In genomic region chr9:21031091-21031817, GRCh38 we compare ENCODE assay signal across 2 cellular contexts.
TF ChIP-seq lines count a peak whose summit lies in the region.

Gene HACD4, minus strand, starts transcription at chr9:21031640. Its CDS starts 50 bp downstream, at chr9:21031590.

TF ChIP-seq in liver, 16 proteins besides CTCF, POLR2A, EP300 and RAD21 (continued from another document):
- TF ChIP-seq, protein P1, sequence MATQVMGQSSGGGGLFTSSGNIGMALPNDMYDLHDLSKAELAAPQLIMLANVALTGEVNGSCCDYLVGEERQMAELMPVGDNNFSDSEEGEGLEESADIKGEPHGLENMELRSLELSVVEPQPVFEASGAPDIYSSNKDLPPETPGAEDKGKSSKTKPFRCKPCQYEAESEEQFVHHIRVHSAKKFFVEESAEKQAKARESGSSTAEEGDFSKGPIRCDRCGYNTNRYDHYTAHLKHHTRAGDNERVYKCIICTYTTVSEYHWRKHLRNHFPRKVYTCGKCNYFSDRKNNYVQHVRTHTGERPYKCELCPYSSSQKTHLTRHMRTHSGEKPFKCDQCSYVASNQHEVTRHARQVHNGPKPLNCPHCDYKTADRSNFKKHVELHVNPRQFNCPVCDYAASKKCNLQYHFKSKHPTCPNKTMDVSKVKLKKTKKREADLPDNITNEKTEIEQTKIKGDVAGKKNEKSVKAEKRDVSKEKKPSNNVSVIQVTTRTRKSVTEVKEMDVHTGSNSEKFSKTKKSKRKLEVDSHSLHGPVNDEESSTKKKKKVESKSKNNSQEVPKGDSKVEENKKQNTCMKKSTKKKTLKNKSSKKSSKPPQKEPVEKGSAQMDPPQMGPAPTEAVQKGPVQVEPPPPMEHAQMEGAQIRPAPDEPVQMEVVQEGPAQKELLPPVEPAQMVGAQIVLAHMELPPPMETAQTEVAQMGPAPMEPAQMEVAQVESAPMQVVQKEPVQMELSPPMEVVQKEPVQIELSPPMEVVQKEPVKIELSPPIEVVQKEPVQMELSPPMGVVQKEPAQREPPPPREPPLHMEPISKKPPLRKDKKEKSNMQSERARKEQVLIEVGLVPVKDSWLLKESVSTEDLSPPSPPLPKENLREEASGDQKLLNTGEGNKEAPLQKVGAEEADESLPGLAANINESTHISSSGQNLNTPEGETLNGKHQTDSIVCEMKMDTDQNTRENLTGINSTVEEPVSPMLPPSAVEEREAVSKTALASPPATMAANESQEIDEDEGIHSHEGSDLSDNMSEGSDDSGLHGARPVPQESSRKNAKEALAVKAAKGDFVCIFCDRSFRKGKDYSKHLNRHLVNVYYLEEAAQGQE (IDR thresholded peaks at IDR 0.05): no peak
- TF ChIP-seq RXRA (IDR thresholded peaks at IDR 0.05): no peak
- TF ChIP-seq, protein P2, sequence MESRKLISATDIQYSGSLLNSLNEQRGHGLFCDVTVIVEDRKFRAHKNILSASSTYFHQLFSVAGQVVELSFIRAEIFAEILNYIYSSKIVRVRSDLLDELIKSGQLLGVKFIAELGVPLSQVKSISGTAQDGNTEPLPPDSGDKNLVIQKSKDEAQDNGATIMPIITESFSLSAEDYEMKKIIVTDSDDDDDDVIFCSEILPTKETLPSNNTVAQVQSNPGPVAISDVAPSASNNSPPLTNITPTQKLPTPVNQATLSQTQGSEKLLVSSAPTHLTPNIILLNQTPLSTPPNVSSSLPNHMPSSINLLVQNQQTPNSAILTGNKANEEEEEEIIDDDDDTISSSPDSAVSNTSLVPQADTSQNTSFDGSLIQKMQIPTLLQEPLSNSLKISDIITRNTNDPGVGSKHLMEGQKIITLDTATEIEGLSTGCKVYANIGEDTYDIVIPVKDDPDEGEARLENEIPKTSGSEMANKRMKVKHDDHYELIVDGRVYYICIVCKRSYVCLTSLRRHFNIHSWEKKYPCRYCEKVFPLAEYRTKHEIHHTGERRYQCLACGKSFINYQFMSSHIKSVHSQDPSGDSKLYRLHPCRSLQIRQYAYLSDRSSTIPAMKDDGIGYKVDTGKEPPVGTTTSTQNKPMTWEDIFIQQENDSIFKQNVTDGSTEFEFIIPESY (IDR thresholded peaks at IDR 0.05): no peak
- TF ChIP-seq, protein P3, sequence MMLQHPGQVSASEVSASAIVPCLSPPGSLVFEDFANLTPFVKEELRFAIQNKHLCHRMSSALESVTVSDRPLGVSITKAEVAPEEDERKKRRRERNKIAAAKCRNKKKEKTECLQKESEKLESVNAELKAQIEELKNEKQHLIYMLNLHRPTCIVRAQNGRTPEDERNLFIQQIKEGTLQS (IDR thresholded peaks at IDR 0.05): no peak
- no peak for TF ChIP-seq HNF4G (IDR thresholded peaks at IDR 0.05)
- TF ChIP-seq, protein P4, sequence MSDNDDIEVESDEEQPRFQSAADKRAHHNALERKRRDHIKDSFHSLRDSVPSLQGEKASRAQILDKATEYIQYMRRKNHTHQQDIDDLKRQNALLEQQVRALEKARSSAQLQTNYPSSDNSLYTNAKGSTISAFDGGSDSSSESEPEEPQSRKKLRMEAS (IDR thresholded peaks at IDR 0.05): no peak
- TF ChIP-seq NR2F2 (IDR thresholded peaks at IDR 0.05): no peak
- TF ChIP-seq TAF1 (conservative IDR thresholded peaks at IDR 0.05): no peak
- no peak for TF ChIP-seq EGR1 (IDR thresholded peaks at IDR 0.05; ENCODE audit: low read depth in 2 of 2)

TF ChIP-seq in HepG2, 621 proteins besides CTCF, POLR2A, EP300 and RAD21 (continued from another document):
- no peak for TF ChIP-seq THAP8 (CRISPR knock-in tag; IDR thresholded peaks at IDR 0.05; ENCODE audit: borderline replicate concordance)
- no peak for TF ChIP-seq ZMYM3 (CRISPR knock-in tag; IDR thresholded peaks at IDR 0.05)
- TF ChIP-seq ZBTB2 (CRISPR knock-in tag; IDR thresholded peaks at IDR 0.05; ENCODE audit: low read depth): no peak
- TF ChIP-seq RBFOX2 (IDR thresholded peaks at IDR 0.05; ENCODE audit: low read depth, low read length): no peak
- no peak for TF ChIP-seq RARA (CRISPR knock-in tag; IDR thresholded peaks at IDR 0.05)
- no peak for TF ChIP-seq ZNF777 (CRISPR knock-in tag; IDR thresholded peaks at IDR 0.05)
- TF ChIP-seq SIX4 (CRISPR knock-in tag; IDR thresholded peaks at IDR 0.05): no peak
- TF ChIP-seq, protein P5, sequence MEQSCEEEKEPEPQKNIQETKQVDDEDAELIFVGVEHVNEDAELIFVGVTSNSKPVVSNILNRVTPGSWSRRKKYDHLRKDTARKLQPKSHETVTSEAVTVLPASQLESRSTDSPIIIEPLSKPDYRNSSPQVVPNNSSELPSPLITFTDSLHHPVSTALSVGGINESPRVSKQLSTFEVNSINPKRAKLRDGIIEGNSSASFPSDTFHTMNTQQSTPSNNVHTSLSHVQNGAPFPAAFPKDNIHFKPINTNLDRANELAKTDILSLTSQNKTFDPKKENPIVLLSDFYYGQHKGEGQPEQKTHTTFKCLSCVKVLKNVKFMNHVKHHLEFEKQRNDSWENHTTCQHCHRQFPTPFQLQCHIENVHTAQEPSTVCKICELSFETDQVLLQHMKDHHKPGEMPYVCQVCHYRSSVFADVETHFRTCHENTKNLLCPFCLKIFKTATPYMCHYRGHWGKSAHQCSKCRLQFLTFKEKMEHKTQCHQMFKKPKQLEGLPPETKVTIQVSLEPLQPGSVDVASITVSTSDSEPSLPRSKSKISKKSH (CRISPR knock-in tag; IDR thresholded peaks at IDR 0.05; ENCODE audit: borderline replicate concordance): no peak
